Comparison of ENCODE assay signal across 8 cellular contexts in the genomic region with DNA sequence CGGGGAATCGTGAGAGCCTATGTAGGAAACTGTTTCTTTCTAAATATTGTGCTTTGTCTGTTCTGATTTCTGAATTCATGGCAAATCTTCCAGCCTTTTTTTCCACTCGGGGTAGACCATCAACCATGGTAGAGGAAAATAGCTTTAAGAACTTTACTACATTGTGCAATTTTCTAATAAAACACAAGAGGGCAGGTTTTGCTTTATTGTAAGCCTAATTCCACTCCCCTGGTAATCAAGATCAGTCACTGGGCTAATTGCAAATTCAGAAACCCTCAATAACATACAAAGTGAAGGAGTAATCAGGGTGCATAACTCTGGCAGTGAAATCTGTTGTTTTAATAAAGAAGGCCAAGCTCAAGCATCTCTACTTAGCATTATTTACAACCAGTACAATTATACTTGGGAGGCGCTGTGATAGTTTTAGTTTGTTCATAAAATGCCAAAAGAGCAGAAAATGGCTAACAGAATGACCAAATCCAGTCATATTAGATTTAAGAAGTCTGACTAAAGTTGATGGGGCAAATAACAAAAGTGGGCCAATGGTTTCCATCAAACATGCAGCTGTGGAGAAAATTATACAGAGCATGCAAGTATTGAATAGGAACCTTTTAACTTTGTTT. TPM values are rescaled to one million over a fixed set of nuclear protein-coding genes. Genes with fewer than 3 reads are reported as not detected.
DNase-seq lines count a peak whose midpoint lies in the region; ATAC-seq, FAIRE-seq and TF ChIP-seq lines count a peak whose summit lies in the region.

No MANE protein-coding gene starts in this region.

- H3K4me1 ChIP-seq in BE2C = peaks cover 3% of the 10 kb centered on the region; the same call in 1 of the 2 replicates
- H3K4me1 ChIP-seq in breast epithelium = no peaks in the 10 kb centered on the region

- FAIRE-seq in urothelium cell line (lab: Jason Lieb, UNC) = no peak

- H3K36me3 ChIP-seq in BE2C (no peaks in the 10 kb centered on the region), breast epithelium (no peaks in the 10 kb centered on the region)

- TF ChIP-seq CTCF in BE2C (IDR thresholded peaks at IDR 0.05; ENCODE audit: low read depth, low read length) (peak; percentile 64), breast epithelium (IDR thresholded peaks at IDR 0.05) (peak in 2 of 3 donors; percentile 51 to 53)

- DNase-seq in BE2C = no peak
- peak; percentile 31 for DNase-seq in NCI-H774 (lab: John Stamatoyannopoulos, UW)
- DNase-seq in breast epithelium (ENCODE audit: low spot score in 2 of 2) = no peak
- peak; percentile 73 for DNase-seq in left kidney (ENCODE audit: low read depth, low spot score)
- DNase-seq in urothelium cell line (ENCODE audit: low spot score) = peak; percentile 48
- DNase-seq in stimulated activated CD4-positive, alpha-beta T cell treated with anti-CD3 and anti-CD28 coated beads, Interleukin-4, amount 100 ng/mL, for 4 hours = no peak

- 0 out of 2 replicates have a peak, but pooled peaks cover 4% of the 10 kb centered on the region for H3K27me3 ChIP-seq in BE2C
- H3K27me3 ChIP-seq in breast epithelium = no peaks in the 10 kb centered on the region

- H3K27ac ChIP-seq in breast epithelium = no peak overlapping the region

- intact Hi-C loops in breast epithelium (cut with DNase I; ENCODE audit: low total_unique reads) = no loop called here

- TF ChIP-seq POLR2A in breast epithelium (IDR thresholded peaks at IDR 0.05) = no peak

- H3K9me3 ChIP-seq in BE2C (no peaks in the 10 kb centered on the region), breast epithelium (no peaks in the 10 kb centered on the region)

- H3K4me3 ChIP-seq in BE2C (ENCODE audit: low read depth, low read length) (no peak overlapping the region), breast epithelium (no peak overlapping the region)

- peak; percentile 67 for ATAC-seq in GM18517 (IDR thresholded peaks at IDR 0.05; ENCODE audit: unreplicated experiment)
- ATAC-seq in HG03521 (IDR thresholded peaks at IDR 0.05; ENCODE audit: unreplicated experiment) = peak; percentile 64

RNA-seq across cellular contexts. Expression of a gene that starts 43.8 kb away (rescaled TPM):
- 8.6 TPM for polyA plus RNA-seq in BE2C (2012; ENCODE audit: insufficient read depth, insufficient read length, low read depth)
- total RNA-seq in breast epithelium = 1 to 10 TPM in 1 of 3 donors, under 1 TPM in 2; 0.64 to 2.2 (median 0.66) TPM

Comparison
In these comparisons a context has a peak if more than half of its experiments do, and no peak if none do; other contexts are left out.
1. DNase-seq: peak in NCI-H774 (single experiment), left kidney (single experiment) and urothelium cell line (single experiment); none in BE2C (single experiment), breast epithelium (0 of 2) and stimulated activated CD4-positive, alpha-beta T cell treated with anti-CD3 and anti-CD28 coated beads, Interleukin-4, amount 100 ng/mL, for 4 hours (0 of 2).